ENCODE assay signal across 30 cellular contexts in the genomic region with DNA sequence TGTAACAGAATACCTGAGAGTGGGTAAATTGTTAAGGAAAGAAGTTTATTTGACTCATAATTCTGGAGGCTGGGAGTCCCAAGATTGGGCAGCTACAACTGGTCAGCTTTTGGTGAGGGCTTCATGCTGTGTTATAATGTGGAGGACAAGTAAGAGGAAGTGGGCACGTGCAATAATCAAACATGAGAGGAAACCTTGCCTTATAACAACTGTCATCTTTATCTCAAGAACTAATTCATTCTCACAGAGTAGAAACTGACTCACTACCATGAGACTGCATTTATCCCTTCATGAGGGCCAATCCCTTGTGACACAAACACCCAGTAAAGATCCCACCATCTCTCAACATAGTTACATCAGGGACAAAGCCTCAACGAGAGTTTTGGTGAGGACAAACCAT.
"Had no signal": no experiment of that assay in that cellular context is flagged by ENCODE, and none has a peak within 500 bp of the region (broad histone marks: within the 10 kb centered on the region; RNA-seq: fewer than 3 reads in every experiment).

No MANE protein-coding gene starts in this region.

- H3K36me3 Mint-ChIP-seq: stimulated activated effector memory CD8-positive, alpha-beta T cell treated with anti-CD3 and anti-CD28 coated beads, Interleukin-12 subunit alpha, Interleukin-12 subunit beta, amount 100 ng/mL, for 72 hours; type B pancreatic cell had no signal

- H3K79me2 ChIP-seq: hepatocyte had no signal

- H3K27me3 Mint-ChIP-seq: activated CD4-positive, alpha-beta memory T cell treated with anti-CD3 and anti-CD28 coated beads, Interleukin-2, amount 10 ng/mL, durations not matched to agents 7 days and 5 days; activated T-helper 17 cell treated with anti-CD3 and anti-CD28 coated beads, Interleukin-2, amount 50 U/mL, for 72 hours; central memory CD8-positive, alpha-beta T cell; stimulated activated naive CD8-positive, alpha-beta T cell treated with anti-CD3 and anti-CD28 coated beads, Interleukin-15, amount 100 ng/mL, for 72 hours; type B pancreatic cell had no signal

- FAIRE-seq: bronchial epithelial cell, keratinocyte, pancreas, small intestine had no signal

- H3K4me3 Mint-ChIP-seq: activated CD4-positive, alpha-beta memory T cell treated with anti-CD3 and anti-CD28 coated beads, Interleukin-2, amount 10 ng/mL, durations not matched to agents 7 days and 5 days; activated T-cell treated with anti-CD3 and anti-CD28 coated beads, Interleukin-2, amount 50 U/mL, for 4 hours; activated T-helper 17 cell treated with anti-CD3 and anti-CD28 coated beads, Interleukin-2, amount 50 U/mL, for 72 hours; central memory CD8-positive, alpha-beta T cell; mesothelial cell of epicardium; stimulated activated effector memory CD8-positive, alpha-beta T cell treated with anti-CD3 and anti-CD28 coated beads, Interleukin-12 subunit alpha, Interleukin-12 subunit beta, amount 100 ng/mL, for 72 hours; stimulated activated naive CD8-positive, alpha-beta T cell treated with anti-CD3 and anti-CD28 coated beads, Interleukin-15, amount 100 ng/mL, for 72 hours; type B pancreatic cell had no signal

- H3K4me2 ChIP-seq: hepatocyte had no signal

- DNase-seq: activated CD4-positive, alpha-beta memory T cell treated with anti-CD3 and anti-CD28 coated beads, Interleukin-2, amount 10 ng/mL, durations not matched to agents 7 days and 5 days; activated CD4-positive, alpha-beta T cell treated with anti-CD3 and anti-CD28 coated beads for 48 hours; activated gamma-delta T cell treated with Interleukin-2 at 50 U/mL for 16 hours; activated naive CD4-positive, alpha-beta T cell treated with anti-CD3 and anti-CD28 coated beads, Interleukin-2, amount 50 U/mL, for 16 hours; activated T-cell treated with anti-CD3 and anti-CD28 coated beads, Interleukin-2, amount 50 U/mL, for 4 hours; amygdala; colonic mucosa; effector memory CD4-positive, alpha-beta T cell; left colon; mammary epithelial cell; naive B cell; pancreas; retina; small intestine; stimulated activated CD4-positive, alpha-beta T cell treated with anti-CD3 and anti-CD28 coated beads, Interleukin-4, amount 100 ng/mL, for 24 hours; stimulated activated naive CD8-positive, alpha-beta T cell treated with anti-CD3 and anti-CD28 coated beads, Interleukin-15, amount 100 ng/mL, for 72 hours; substantia nigra; T-helper 2 cell; uterus had no signal

- H3K9me3 ChIP-seq: colonic mucosa, gastroesophageal sphincter, pancreas, prostate gland, uterus had no signal

- H2AFZ ChIP-seq: hepatocyte had no signal

- H3K27ac Mint-ChIP-seq: activated CD4-positive, alpha-beta memory T cell treated with anti-CD3 and anti-CD28 coated beads, Interleukin-2, amount 10 ng/mL, durations not matched to agents 7 days and 5 days; activated T-helper 17 cell treated with anti-CD3 and anti-CD28 coated beads, Interleukin-2, amount 50 U/mL, for 72 hours; mesothelial cell of epicardium; naive B cell; stimulated activated effector memory CD8-positive, alpha-beta T cell treated with anti-CD3 and anti-CD28 coated beads, Interleukin-12 subunit alpha, Interleukin-12 subunit beta, amount 100 ng/mL, for 72 hours; stimulated activated naive CD8-positive, alpha-beta T cell treated with anti-CD3 and anti-CD28 coated beads, Interleukin-15, amount 100 ng/mL, for 72 hours; type B pancreatic cell had no signal

- H3K27ac ChIP-seq: colonic mucosa, gastroesophageal sphincter, hepatocyte, pancreas, prostate gland, uterus, VCaP had no signal

- H3K27me3 ChIP-seq: colonic mucosa, gastroesophageal sphincter, hepatocyte, pancreas, uterus had no signal

- H3K4me1 Mint-ChIP-seq: activated CD4-positive, alpha-beta memory T cell treated with anti-CD3 and anti-CD28 coated beads, Interleukin-2, amount 10 ng/mL, durations not matched to agents 7 days and 5 days; activated T-helper 17 cell treated with anti-CD3 and anti-CD28 coated beads, Interleukin-2, amount 50 U/mL, for 72 hours; central memory CD8-positive, alpha-beta T cell; stimulated activated naive CD8-positive, alpha-beta T cell treated with anti-CD3 and anti-CD28 coated beads, Interleukin-15, amount 100 ng/mL, for 72 hours had no signal

- H3K36me3 ChIP-seq: colonic mucosa, gastroesophageal sphincter, pancreas, prostate gland, uterus had no signal

- H3K4me1 ChIP-seq: colonic mucosa, prostate gland, uterus had no signal

- H3K9me3 Mint-ChIP-seq: activated T-helper 17 cell treated with anti-CD3 and anti-CD28 coated beads, Interleukin-2, amount 50 U/mL, for 72 hours; central memory CD8-positive, alpha-beta T cell; stimulated activated effector memory CD8-positive, alpha-beta T cell treated with anti-CD3 and anti-CD28 coated beads, Interleukin-12 subunit alpha, Interleukin-12 subunit beta, amount 100 ng/mL, for 72 hours had no signal

- H3K4me3 ChIP-seq: colonic mucosa, gastroesophageal sphincter, hepatocyte, pancreas, prostate gland, uterus had no signal
